In genomic region chr11:62399172-62399867, GRCh38 we compare ENCODE assay signal across 15 cellular contexts. TPM values are rescaled to one million over a fixed set of nuclear protein-coding genes. Genes with fewer than 3 reads are reported as not detected.
A peak's percentile ranks its signal among the peaks of the same experiment; 100 is the strongest.
DNase-seq lines count a peak whose midpoint lies in the region; ATAC-seq and TF ChIP-seq lines count a peak whose summit lies in the region.
"Had no signal": no experiment of that assay in that cellular context is flagged by ENCODE, and none has a peak within 500 bp of the region (broad histone marks: within the 10 kb centered on the region; RNA-seq: fewer than 3 reads in every experiment).

No MANE protein-coding gene starts in this region.

- no peak for TF ChIP-seq POLR2A in spleen (IDR thresholded peaks at IDR 0.05)

- intact Hi-C loops in left lung (cut with DNase I) (no loop called here), spleen (cut with DNase I; ENCODE audit: low total_unique reads) (loop anchor here (10.0 kb wide), 2 partner anchors 295 to 465 kb away; no protein-coding TSS in a partner anchor)

- peaks cover 13% of the 10 kb centered on the region for H3K27me3 Mint-ChIP-seq in HFFc6 (ENCODE audit: insufficient read depth)

- H3K27ac Mint-ChIP-seq in HFFc6: no peak overlapping the region

- H3K4me1 ChIP-seq in left lung: peaks cover 30 to 35% of the 10 kb centered on the region in 2 donors
- H3K4me1 ChIP-seq in spleen: peaks cover 14 to 76% (median 38%) of the 10 kb centered on the region in 6 donors

- no peak for DNase-seq in HFFc6
- DNase-seq in left lung: no peak
- peak; percentile 40 for DNase-seq in spleen
- no peak for DNase-seq in NCI-H446 treated with DMSO at 0.1 percent for 48 hours (lab: John Stamatoyannopoulos, UW)
- DNase-seq in SHP77 (lab: John Stamatoyannopoulos, UW): no peak
- DNase-seq: activated CD4-positive, alpha-beta T cell treated with anti-CD3 and anti-CD28 coated beads, Interleukin-2, amount 50 U/mL, for 48 hours; DMS79 treated with DMSO at 0.1 percent for 48 hours had no signal

- no peaks in the 10 kb centered on the region for H3K36me3 Mint-ChIP-seq in HFFc6 (ENCODE audit: low read depth)

- H3K4me1 Mint-ChIP-seq in HFFc6 (ENCODE audit: low read depth): peaks cover 50% of the 10 kb centered on the region

- ATAC-seq in left lung (no peak), HG02970 (IDR thresholded peaks at IDR 0.05; ENCODE audit: low FRiP score, unreplicated experiment) (no peak), HG03108 (IDR thresholded peaks at IDR 0.05; ENCODE audit: unreplicated experiment) (no peak)

- H3K9me3 ChIP-seq in left lung (no peaks in the 10 kb centered on the region), spleen (no peaks in the 10 kb centered on the region)
- H3K9me3 ChIP-seq: SJSA1 had no signal

- H3K36me3 ChIP-seq in left lung (no peaks in the 10 kb centered on the region), spleen (no peaks in the 10 kb centered on the region)
- H3K36me3 ChIP-seq: SJSA1 had no signal

- TF ChIP-seq CTCF in HFFc6 (IDR thresholded peaks at IDR 0.05) (peak; percentile 8; the same call in 1 of the 2 replicates), left lung (IDR thresholded peaks at IDR 0.05) (no peak), spleen (IDR thresholded peaks at IDR 0.05 in 8 of 11, conservative IDR thresholded peaks at IDR 0.05 in 3 of 11) (no peak)

- no peaks in the 10 kb centered on the region for H3K9me3 Mint-ChIP-seq in HFFc6

- H3K4me3 Mint-ChIP-seq in HFFc6: no peak overlapping the region

- H3K27ac ChIP-seq in angular gyrus (ENCODE audit: low read depth, low read length): peak overlapping the region; percentile 41
- peak overlapping the region; percentile 23 to 56 for H3K27ac ChIP-seq in left lung
- peak overlapping the region in 6 of 8 donors; percentile 20 to 77 (median 68) for H3K27ac ChIP-seq in spleen
- H3K27ac ChIP-seq: SJSA1 had no signal

- no peak overlapping the region for H3K4me3 ChIP-seq in left lung
- no peak overlapping the region for H3K4me3 ChIP-seq in spleen
- H3K4me3 ChIP-seq: SJSA1 had no signal

- H3K27me3 ChIP-seq in left lung: no peaks in the 10 kb centered on the region
- no peaks in the 10 kb centered on the region for H3K27me3 ChIP-seq in spleen (replicated peaks in 1 of 7)
- H3K27me3 ChIP-seq: SJSA1 had no signal

- WGBS in spleen, 5 donors: 32 to 58% (median 51%) methylated on average over 8 to 10 of the region's 10 CpGs

RNA-seq across cellular contexts. Expression of gene SCGB1A1, which starts 19.5 kb away (rescaled TPM):
- total RNA-seq in HFFc6 (2021; fragmentation: NEBNext Ultra II Directional; extraction: Animal tissue kit (Norgen Biotek cat#: 25700)): not detected
- total RNA-seq in left lung (100 to 1,000 TPM in 1 of 2 donors, 1 to 10 TPM in 1; 3.5 to 397 TPM), spleen (not detected)
- polyA plus RNA-seq in spleen: under 1 TPM in 1 of 3 donors, not detected in 2; 0.35 TPM
- total RNA-seq: bronchial epithelial cell, glomerular endothelial cell, mononuclear cell, SJSA1 had no signal
- polyA plus RNA-seq: urinary bladder had no signal
